In genomic region chr15:60989696-60990095, GRCh38 we compare ENCODE assay signal across 23 cellular contexts.
DNase-seq lines count a peak whose midpoint lies in the region; ATAC-seq, FAIRE-seq and TF ChIP-seq lines count a peak whose summit lies in the region.
"Had no signal": no experiment of that assay in that cellular context is flagged by ENCODE, and none has a peak within 500 bp of the region (broad histone marks: within the 10 kb centered on the region; RNA-seq: fewer than 3 reads in every experiment).

No MANE protein-coding gene starts in this region.

- TF ChIP-seq CTCF in HFFc6 (IDR thresholded peaks at IDR 0.05) = no peak

- DNase-seq in EL (peak; percentile 21), HFFc6 (peak; percentile 36), RPMI7951 (ENCODE audit: low read depth) (peak; percentile 21), NCI-H1092 (lab: John Stamatoyannopoulos, UW) (no peak), Kasumi-1 (lab: John Stamatoyannopoulos, UW) (no peak)
- DNase-seq: 8988T; ACHN; AML-193; BE2C; CD4-positive, alpha-beta T cell; CD8-positive, alpha-beta memory T cell; DMS 273 treated with DMSO at 0.1 percent for 48 hours; DMS79; GDM1; GOT3 had no signal

- FAIRE-seq in islet of Langerhans (lab: Jason Lieb, UNC) = peak; percentile 81
- FAIRE-seq: A549, D721Med, GM12878, H54 had no signal

- ATAC-seq in HG02759 (IDR thresholded peaks at IDR 0.05; ENCODE audit: unreplicated experiment) = no peak
- ATAC-seq in HG02973 (IDR thresholded peaks at IDR 0.05; ENCODE audit: unreplicated experiment) = no peak
- ATAC-seq: A549, GM12878 had no signal

- H3K36me3 Mint-ChIP-seq in HFFc6 (ENCODE audit: low read depth) = no peaks in the 10 kb centered on the region
- H3K36me3 Mint-ChIP-seq: CD14-positive monocyte; CD8-positive, alpha-beta memory T cell had no signal

- no peak overlapping the region for H3K4me3 Mint-ChIP-seq in HFFc6
- H3K4me3 Mint-ChIP-seq: CD14-positive monocyte; CD4-positive, alpha-beta T cell; CD8-positive, alpha-beta memory T cell had no signal

- no peaks in the 10 kb centered on the region for H3K27me3 Mint-ChIP-seq in HFFc6 (ENCODE audit: insufficient read depth)

- no peak overlapping the region; the same call in 1 of the 2 replicates for H3K27ac Mint-ChIP-seq in HFFc6
- H3K27ac Mint-ChIP-seq: CD14-positive monocyte; CD4-positive, alpha-beta T cell; CD8-positive, alpha-beta memory T cell had no signal

- no peaks in the 10 kb centered on the region for H3K9me3 Mint-ChIP-seq in HFFc6
- H3K9me3 Mint-ChIP-seq: CD4-positive, alpha-beta T cell; CD8-positive, alpha-beta memory T cell had no signal

- H3K4me1 Mint-ChIP-seq in HFFc6 (ENCODE audit: low read depth) = peaks cover 63% of the 10 kb centered on the region
- H3K4me1 Mint-ChIP-seq: CD8-positive, alpha-beta memory T cell had no signal

Comparison
In these comparisons a context has a peak if more than half of its experiments do, and no peak if none do; other contexts are left out.
1. DNase-seq: peak in EL (single experiment), HFFc6 (single experiment) and RPMI7951 (single experiment); none in NCI-H1092 (single experiment) and Kasumi-1 (0 of 2).